ENCODE assay signal across 13 cellular contexts in genomic region chr16:53726625-53727024, GRCh38. TPM values are rescaled to one million over a fixed set of nuclear protein-coding genes. Genes with fewer than 3 reads are reported as not detected.
DNase-seq lines count a peak whose midpoint lies in the region; ATAC-seq and TF ChIP-seq lines count a peak whose summit lies in the region.
"Had no signal": no experiment of that assay in that cellular context is flagged by ENCODE, and none has a peak within 500 bp of the region (broad histone marks: within the 10 kb centered on the region; RNA-seq: fewer than 3 reads in every experiment).

No MANE protein-coding gene starts in this region.

- no peak for TF ChIP-seq CTCF in psoas muscle (IDR thresholded peaks at IDR 0.05)

- no peak overlapping the region for H3K4me3 ChIP-seq in psoas muscle

- no peak overlapping the region for H3K27ac ChIP-seq in psoas muscle

- ATAC-seq in esophagus mucosa (peak; percentile 98), psoas muscle (peak; percentile 57 to 97 (median 90)), HG03354 (IDR thresholded peaks at IDR 0.05; ENCODE audit: poor library complexity, severe bottlenecking, unreplicated experiment) (no peak)

- H3K4me1 ChIP-seq in psoas muscle: peaks cover 27% of the 10 kb centered on the region

- DNase-seq in DMS79 treated with DMSO at 0.1 percent for 48 hours (lab: John Stamatoyannopoulos, UW) (peak; percentile 31), DMS79 (lab: John Stamatoyannopoulos, UW) (no peak), NCI-H69 (lab: John Stamatoyannopoulos, UW) (peak; percentile 60), psoas muscle (no peak), epidermal melanocyte (ENCODE audit: insufficient read length, low spot score) (no peak), AG20443 (ENCODE audit: low spot score) (no peak)
- DNase-seq: 8988T; activated CD8-positive, alpha-beta memory T cell treated with anti-CD3 and anti-CD28 coated beads, Interleukin-2, amount 50 U/mL, for 4 hours; COR-L47; KG1; NCI-H2029 had no signal

- H3K27me3 ChIP-seq in psoas muscle (ENCODE audit: insufficient read depth in 3 of 3, low read length in 2 of 3): no peaks in the 10 kb centered on the region

- no peaks in the 10 kb centered on the region for H3K9me3 ChIP-seq in psoas muscle

- intact Hi-C loops in psoas muscle (cut with DNase I): no loop called here

- no peaks in the 10 kb centered on the region for H3K36me3 ChIP-seq in psoas muscle (ENCODE audit: insufficient read depth in 1 of 2, low read depth in 1 of 2)

RNA-seq across cellular contexts. Expression of gene FTO, which starts 22.7 kb away (rescaled TPM):
- 33.3 TPM for total RNA-seq in esophagus mucosa
- total RNA-seq in psoas muscle: 10 to 100 TPM; 47.4 to 67.6 (median 57.7) TPM
- polyA plus RNA-seq in psoas muscle: 10 to 100 TPM; 14.2 to 46.1 (median 26.7) TPM

RNA-seq across cellular contexts. Expression of gene RPGRIP1L, which starts 23.0 kb away (rescaled TPM):
- total RNA-seq in esophagus mucosa (2.9 TPM), psoas muscle (1 to 10 TPM in 3 of 4 donors, under 1 TPM in 1; 0.81 to 2.6 (median 1.7) TPM)
- polyA plus RNA-seq in psoas muscle: 1 to 10 TPM in 2 of 3 donors, under 1 TPM in 1; 1.00 to 2.6 (median 1.5) TPM

Comparison
In these comparisons a context has a peak if more than half of its experiments do, and no peak if none do; other contexts are left out.
1. DNase-seq: peak in DMS79 treated with DMSO at 0.1 percent for 48 hours (single experiment) and NCI-H69 (single experiment); none in DMS79 (single experiment), psoas muscle (0 of 2), epidermal melanocyte (single experiment) and AG20443 (single experiment).